6 cellular contexts compared by ENCODE assay signal in genomic region chr16:57568772-57569171, GRCh38. TPM values are rescaled to one million over a fixed set of nuclear protein-coding genes. Genes with fewer than 3 reads are reported as not detected.
"Had no signal": no experiment of that assay in that cellular context is flagged by ENCODE, and none has a peak within 500 bp of the region (broad histone marks: within the 10 kb centered on the region; RNA-seq: fewer than 3 reads in every experiment).

No MANE protein-coding gene starts in this region.

RNA-seq across cellular contexts. Expression of gene ADGRG5, which starts 26.3 kb away (rescaled TPM):
- total RNA-seq: HT1080, LHCN-M2, MCF 10A, PC-3, SJCRH30 had no signal

RNA-seq across cellular contexts. Expression of gene ADGRG1, which starts 59.7 kb away (rescaled TPM):
- total RNA-seq: OCI-LY7 had no signal
